1 cellular context compared by ENCODE assay signal in genomic region chr4:1556541-1557220, GRCh38.
TF ChIP-seq lines count a peak whose summit lies in the region.

No MANE protein-coding gene starts in this region.

TF ChIP-seq in HepG2, 621 proteins besides CTCF, POLR2A, EP300 and RAD21:
- no peak for TF ChIP-seq HNF1B (CRISPR knock-in tag; IDR thresholded peaks at IDR 0.05)
- TF ChIP-seq REXO4 (CRISPR knock-in tag; IDR thresholded peaks at IDR 0.05; ENCODE audit: borderline replicate concordance) = no peak
- no peak for TF ChIP-seq KAT7 (CRISPR knock-in tag; IDR thresholded peaks at IDR 0.05; ENCODE audit: borderline replicate concordance)
- no peak for TF ChIP-seq ZNF772 (CRISPR knock-in tag; IDR thresholded peaks at IDR 0.05)
- no peak for TF ChIP-seq ZNF615 (CRISPR knock-in tag; IDR thresholded peaks at IDR 0.05; ENCODE audit: borderline replicate concordance)
- peak; percentile 89; the same call in 1 of the 2 replicates for TF ChIP-seq EZH2 (conservative IDR thresholded peaks at IDR 0.05; ENCODE audit: low read depth, low read length)
TF ChIP-seq in HepG2: peak in this region for 1.
